Comparison of ENCODE assay signal across 7 cellular contexts in genomic region chr14:103293465-103293864, GRCh38.
"Had no signal": no experiment of that assay in that cellular context is flagged by ENCODE, and none has a peak within 500 bp of the region (broad histone marks: within the 10 kb centered on the region; RNA-seq: fewer than 3 reads in every experiment).

No MANE protein-coding gene starts in this region.

- H2AFZ ChIP-seq: PC-9 had no signal

- H3K9me3 ChIP-seq: adrenal gland, body of pancreas, SJCRH30 had no signal

- H3K27me3 ChIP-seq: adrenal gland, body of pancreas had no signal

- H3K4me3 ChIP-seq: adrenal gland, body of pancreas, PC-9, SJCRH30, SK-N-MC had no signal

- H3K4me2 ChIP-seq: KMS-11, PC-9 had no signal

- DNase-seq: NCI-H510A had no signal

- H3K9ac ChIP-seq: KMS-11 had no signal

- H3K4me1 ChIP-seq: adrenal gland, body of pancreas, SJCRH30 had no signal

- H3K36me3 ChIP-seq: adrenal gland, SJCRH30 had no signal

- H3K27ac ChIP-seq: adrenal gland, body of pancreas, KMS-11, PC-9, SJCRH30, SK-N-MC had no signal
